In the genomic region with DNA sequence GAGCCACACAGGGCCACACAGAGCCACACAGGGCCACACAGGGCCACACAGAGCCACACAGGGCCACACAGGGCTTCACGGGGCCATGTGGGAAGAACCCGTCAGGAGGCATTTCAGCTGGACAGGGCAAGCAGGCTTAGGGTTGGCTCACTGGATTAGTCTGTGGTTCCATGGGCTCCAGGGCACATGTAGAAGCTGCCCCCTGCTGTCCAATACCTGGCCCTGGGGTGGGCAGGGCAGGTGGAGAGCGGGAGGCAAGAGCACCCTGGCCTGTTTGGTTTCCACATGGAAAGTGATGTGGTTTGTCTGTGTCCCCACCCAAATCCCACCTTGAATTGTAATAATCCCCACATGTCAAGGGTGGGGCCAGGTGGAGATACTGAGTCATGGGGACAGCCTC, we compare ENCODE assay signal across 19 cellular contexts. TPM values are rescaled to one million over a fixed set of nuclear protein-coding genes. Genes with fewer than 3 reads are reported as not detected.
DNase-seq lines count a peak whose midpoint lies in the region; ATAC-seq and TF ChIP-seq lines count a peak whose summit lies in the region.
"Had no signal": no experiment of that assay in that cellular context is flagged by ENCODE, and none has a peak within 500 bp of the region (broad histone marks: within the 10 kb centered on the region; RNA-seq: fewer than 3 reads in every experiment).

No MANE protein-coding gene starts in this region.

- peak; percentile 17 to 22 for DNase-seq in activated T-cell treated with anti-CD3 and anti-CD28 coated beads, Interleukin-2, amount 50 U/mL, for 48 hours
- DNase-seq in activated T-cell treated with anti-CD3 and anti-CD28 coated beads, Interleukin-2, amount 50 U/mL, for 4 hours = no peak
- no peak for DNase-seq in HCT116 (ENCODE audit: low read depth, low spot score)
- DNase-seq in foreskin keratinocyte = no peak
- DNase-seq in sigmoid colon = peak; percentile 47
- no peak for DNase-seq in middle frontal gyrus (ENCODE audit: extremely low spot score, low spot score)
- DNase-seq: ACHN; activated T-cell treated with anti-CD3 and anti-CD28 coated beads, Interleukin-2, amount 50 U/mL, for 1 hour; cortex of kidney; H7; naive thymus-derived CD8-positive, alpha-beta T cell; NCI-H1092; NCI-H2171 treated with DMSO at 0.1 percent for 48 hours; SHP77; stimulated activated CD4-positive, alpha-beta T cell treated with anti-CD3 and anti-CD28 coated beads, Interleukin-1b, Interleukin-23, amount 100 ng/mL, for 48 hours; T-helper 17 cell had no signal

- TF ChIP-seq EP300 in sigmoid colon (IDR thresholded peaks at IDR 0.05) = no peak

- H3K27me3 ChIP-seq in HCT116 (ENCODE audit: insufficient read depth, low read length) (0 out of 2 replicates have a peak, but pooled peaks cover 5% of the 10 kb centered on the region), foreskin keratinocyte (no peaks in the 10 kb centered on the region), sigmoid colon (no peaks in the 10 kb centered on the region)

- no peak overlapping the region for H3K9ac ChIP-seq in HCT116 (ENCODE audit: low read length)

- no peaks in the 10 kb centered on the region for H3K79me2 ChIP-seq in HCT116 (ENCODE audit: insufficient read depth, low read length)

- TF ChIP-seq CTCF in HCT116 (IDR thresholded peaks at IDR 0.05 in 2 of 3, conservative IDR thresholded peaks at IDR 0.05 in 1 of 3; ENCODE audit: borderline replicate concordance in 1 of 3, insufficient read depth in 1 of 3, low read depth in 2 of 3, low read length in 2 of 3) (peak in 2 of 3 experiments; percentile 8 to 18; a peak in 1 of 6 replicates), foreskin keratinocyte (conservative IDR thresholded peaks at IDR 0.05) (peak; percentile 7), sigmoid colon (IDR thresholded peaks at IDR 0.05) (no peak)

- WGBS in sigmoid colon, 2 donors = 97 to 98% methylated on average over 3 of the region's 3 CpGs

- no peak overlapping the region for H3K4me3 ChIP-seq in HCT116 (replicated peaks in 1 of 2; ENCODE audit: low read depth in 1 of 2, low read length in 2 of 2)
- H3K4me3 ChIP-seq in sigmoid colon = no peak overlapping the region

- CTCF ChIA-PET in HCT116 (lab: Charles Lee) = no interaction called here

- no peaks in the 10 kb centered on the region for H3K9me3 ChIP-seq in HCT116 (ENCODE audit: control insufficient read depth in 1 of 2, insufficient read depth in 1 of 2, low read depth in 1 of 2, low read length in 2 of 2)
- no peaks in the 10 kb centered on the region for H3K9me3 ChIP-seq in sigmoid colon

- TF ChIP-seq POLR2A in HCT116 (IDR thresholded peaks at IDR 0.05; ENCODE audit: borderline replicate concordance, extremely low read depth, insufficient read depth, insufficient read length) (no peak), sigmoid colon (IDR thresholded peaks at IDR 0.05) (no peak)

- no peaks in the 10 kb centered on the region for H3K27me3 Mint-ChIP-seq in activated T-cell treated with anti-CD3 and anti-CD28 coated beads, Interleukin-2, amount 50 U/mL, for 4 hours (ENCODE audit: low read depth)
- H3K27me3 Mint-ChIP-seq: IgD-negative memory B cell; naive thymus-derived CD8-positive, alpha-beta T cell; T-helper 17 cell had no signal

- POLR2A ChIA-PET in HCT116 (lab: Charles Lee) = no interaction called here

- H2AFZ ChIP-seq in HCT116 (ENCODE audit: low read depth, low read length, poor library complexity, severe bottlenecking) = no peak overlapping the region

- H3K4me3 Mint-ChIP-seq in activated T-cell treated with anti-CD3 and anti-CD28 coated beads, Interleukin-2, amount 50 U/mL, for 4 hours = no peak overlapping the region
- H3K4me3 Mint-ChIP-seq: T-helper 17 cell had no signal

- RAD21 ChIA-PET in HCT116 (lab: Charles Lee; ENCODE audit: low non-redundant PET in 1 of 2, low total read pairs in 2 of 2, uncharacterized antibody in 2 of 2, unreplicated experiment in 2 of 2) = interaction anchor here in 1 of 2 experiments (0.6 kb wide), 1 partner anchor 60 kb away, joined by 5 read pairs; no protein-coding TSS in a partner anchor

- peaks cover 0 to 6% of the 10 kb centered on the region in 2 experiments; a peak in 2 of 4 replicates for H3K4me1 ChIP-seq in HCT116 (ENCODE audit: control insufficient read depth in 1 of 2, insufficient read depth in 2 of 2, low read length in 2 of 2)
- peaks cover 5% of the 10 kb centered on the region for H3K4me1 ChIP-seq in foreskin keratinocyte
- peaks cover 0 to 20% (median 3%) of the 10 kb centered on the region in 4 donors for H3K4me1 ChIP-seq in sigmoid colon

- H3K9me3 Mint-ChIP-seq in activated T-cell treated with anti-CD3 and anti-CD28 coated beads, Interleukin-2, amount 50 U/mL, for 4 hours = no peaks in the 10 kb centered on the region
- H3K9me3 Mint-ChIP-seq: naive thymus-derived CD8-positive, alpha-beta T cell had no signal

- peaks cover 24% of the 10 kb centered on the region for H3K4me1 Mint-ChIP-seq in activated T-cell treated with anti-CD3 and anti-CD28 coated beads, Interleukin-2, amount 50 U/mL, for 4 hours (ENCODE audit: low read depth)

- peak; percentile 50 for TF ChIP-seq RAD21 in HCT116 (IDR thresholded peaks at IDR 0.05; ENCODE audit: low read depth)

- no peaks in the 10 kb centered on the region for H4K20me1 ChIP-seq in HCT116 (ENCODE audit: insufficient read depth)

- no peak overlapping the region for H3K4me2 ChIP-seq in HCT116 (ENCODE audit: low read length)

- no peak for ATAC-seq in activated T-cell treated with anti-CD3 and anti-CD28 coated beads, Interleukin-2, amount 50 U/mL, for 4 hours
- ATAC-seq in HCT116 (no peak; the same call in 1 of the 2 replicates), foreskin keratinocyte (no peak), GM18502 (IDR thresholded peaks at IDR 0.05; ENCODE audit: poor library complexity, unreplicated experiment) (no peak), GM18861 (IDR thresholded peaks at IDR 0.05; ENCODE audit: unreplicated experiment) (no peak)
- ATAC-seq: naive thymus-derived CD8-positive, alpha-beta T cell; T-helper 17 cell had no signal

- H3K36me3 Mint-ChIP-seq in activated T-cell treated with anti-CD3 and anti-CD28 coated beads, Interleukin-2, amount 50 U/mL, for 4 hours (ENCODE audit: insufficient read depth) = no peaks in the 10 kb centered on the region
- H3K36me3 Mint-ChIP-seq: IgD-negative memory B cell; naive thymus-derived CD8-positive, alpha-beta T cell had no signal

- H3K36me3 ChIP-seq in HCT116 (ENCODE audit: control insufficient read depth in 1 of 2, insufficient read depth in 2 of 2, low read length in 2 of 2) = no peaks in the 10 kb centered on the region
- no peaks in the 10 kb centered on the region for H3K36me3 ChIP-seq in sigmoid colon

- BruUV-seq in HCT116 (replicated peaks; lab: Mats Ljungman, UMichigan) = no TSS peak

- intact Hi-C loops in HCT116 (cut with micrococcal nuclease) (no loop called here), sigmoid colon (cut with DNase I) (no loop called here)

- H3K27ac ChIP-seq in HCT116 (ENCODE audit: low read depth, low read length) (peak overlapping the region; percentile 85; the same call in 1 of the 2 replicates), foreskin keratinocyte (no peak overlapping the region), sigmoid colon (no peak overlapping the region)

- H3K9me2 ChIP-seq in HCT116 (ENCODE audit: insufficient read depth) = no peaks in the 10 kb centered on the region

TF ChIP-seq in HCT116, 20 proteins besides CTCF, POLR2A, EP300 and RAD21:
- TF ChIP-seq FOSL1 (IDR thresholded peaks at IDR 0.05; ENCODE audit: low read depth) (no peak), ZNF274 (IDR thresholded peaks at IDR 0.05; ENCODE audit: low read depth, low read length) (no peak), EZH2phosphoT487 (IDR thresholded peaks at IDR 0.05; ENCODE audit: borderline replicate concordance) (no peak)
- TF ChIP-seq, protein P1, sequence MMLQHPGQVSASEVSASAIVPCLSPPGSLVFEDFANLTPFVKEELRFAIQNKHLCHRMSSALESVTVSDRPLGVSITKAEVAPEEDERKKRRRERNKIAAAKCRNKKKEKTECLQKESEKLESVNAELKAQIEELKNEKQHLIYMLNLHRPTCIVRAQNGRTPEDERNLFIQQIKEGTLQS (IDR thresholded peaks at IDR 0.05) = no peak

RNA-seq across cellular contexts. Expression of a gene that starts 16.4 kb away (rescaled TPM):
- 10 to 100 TPM; 60.6 to 76.8 (median 65.7) TPM for total RNA-seq in activated T-cell treated with anti-CD3 and anti-CD28 coated beads, Interleukin-2, amount 50 U/mL, for 4 hours
- 75.0 TPM for total RNA-seq in HCT116 (2021; ENCODE audit: unreplicated experiment)
- polyA plus RNA-seq in HCT116 (2012) = 33.5 and 34.7 TPM in 2 replicates
- 43.2 and 45.6 TPM in 2 replicates for total RNA-seq in foreskin keratinocyte
- polyA plus RNA-seq in foreskin keratinocyte = 28.7 and 33.8 TPM in 2 replicates
- total RNA-seq in sigmoid colon = 10 to 100 TPM; 20.6 to 24.3 (median 22.3) TPM
- 10 to 100 TPM in 1 of 3 donors, 1 to 10 TPM in 2; 4.2 to 35.1 (median 7.8) TPM for polyA plus RNA-seq in sigmoid colon

Comparison
In these comparisons a context has a peak if more than half of its experiments do, and no peak if none do; other contexts are left out.
1. DNase-seq: peak in activated T-cell treated with anti-CD3 and anti-CD28 coated beads, Interleukin-2, amount 50 U/mL, for 48 hours (2 of 2) and sigmoid colon (single experiment); none in activated T-cell treated with anti-CD3 and anti-CD28 coated beads, Interleukin-2, amount 50 U/mL, for 4 hours (single experiment), HCT116 (single experiment), foreskin keratinocyte (0 of 2) and middle frontal gyrus (single experiment).
2. CTCF ChIP-seq: peak in HCT116 (2 of 3) and foreskin keratinocyte (single experiment); none in sigmoid colon (0 of 4).